1 cellular context compared by ENCODE assay signal in genomic region chr6:34240329-34241248, GRCh38.
TF ChIP-seq lines count a peak whose summit lies in the region.

No MANE protein-coding gene starts in this region.

TF ChIP-seq in HCT116, 20 proteins besides CTCF, POLR2A, EP300 and RAD21:
- TF ChIP-seq REST (IDR thresholded peaks at IDR 0.05; ENCODE audit: low read depth): no peak
- TF ChIP-seq TCF7L2 (IDR thresholded peaks at IDR 0.05; ENCODE audit: borderline replicate concordance, extremely low read depth, insufficient read depth, insufficient read length): no peak
- TF ChIP-seq EZH2phosphoT487 (IDR thresholded peaks at IDR 0.05; ENCODE audit: borderline replicate concordance): no peak
- no peak for TF ChIP-seq EZH2 (IDR thresholded peaks at IDR 0.05)
- no peak for TF ChIP-seq ATF3 (IDR thresholded peaks at IDR 0.05)
- TF ChIP-seq ELF1 (IDR thresholded peaks at IDR 0.05; ENCODE audit: borderline replicate concordance, low read depth): no peak
- TF ChIP-seq SRF (IDR thresholded peaks at IDR 0.05; ENCODE audit: low read depth): no peak
- no peak for TF ChIP-seq FOSL1 (IDR thresholded peaks at IDR 0.05; ENCODE audit: low read depth)
- no peak for TF ChIP-seq JUND (IDR thresholded peaks at IDR 0.05)
- no peak for TF ChIP-seq ZBTB33 (IDR thresholded peaks at IDR 0.05; ENCODE audit: extremely low read depth, insufficient replicate concordance, low read length)
- TF ChIP-seq ZNF274 (IDR thresholded peaks at IDR 0.05; ENCODE audit: low read depth, low read length): no peak
- TF ChIP-seq POLR2AphosphoS5 (IDR thresholded peaks at IDR 0.05; ENCODE audit: low read depth, low read length): no peak
- no peak for TF ChIP-seq MAX (IDR thresholded peaks at IDR 0.05)
- no peak for TF ChIP-seq CBX3 (IDR thresholded peaks at IDR 0.05; ENCODE audit: low read depth)
- no peak for TF ChIP-seq SIN3A (IDR thresholded peaks at IDR 0.05; ENCODE audit: low read depth)
